17 cellular contexts compared by ENCODE assay signal in genomic region chr2:26557244-26557925, GRCh38.
"Had no signal": no experiment of that assay in that cellular context is flagged by ENCODE, and none has a peak within 500 bp of the region (broad histone marks: within the 10 kb centered on the region; RNA-seq: fewer than 3 reads in every experiment).

No MANE protein-coding gene starts in this region.

- H3K27me3 ChIP-seq: ascending aorta, pancreas had no signal

- ATAC-seq: left lung, mucosa of descending colon, pancreas had no signal

- DNase-seq: activated CD4-positive, alpha-beta T cell treated with anti-CD3 and anti-CD28 coated beads, Interleukin-2, amount 50 U/mL, for 4 hours; activated CD4-positive, CD25-positive, alpha-beta regulatory T cell treated with anti-CD3 and anti-CD28 coated beads, Interleukin-2, amount 50 U/mL, for 72 hours; activated naive CD4-positive, alpha-beta T cell; cerebellar nuclear complex; cortex of kidney; naive B cell; stimulated activated CD8-positive, alpha-beta memory T cell treated with anti-CD3 and anti-CD28 coated beads, Interleukin-4, amount 100 ng/mL, for 48 hours; stimulated activated naive CD4-positive, alpha-beta T cell treated with Interleukin-2 at 50 U/mL for 16 hours; T-helper 2 cell; uterus had no signal

- H3K9me3 ChIP-seq: ascending aorta, left lung, mucosa of descending colon, neutrophil, pancreas, tibial nerve, uterus had no signal

- H3K27ac ChIP-seq: ascending aorta, left lung, neutrophil, pancreas, tibial nerve, uterus, VCaP had no signal

- H3K36me3 ChIP-seq: ascending aorta, left lung, neutrophil, pancreas, tibial nerve, uterus had no signal

- H3K4me3 ChIP-seq: ascending aorta, left lung, mucosa of descending colon, pancreas, tibial nerve, uterus had no signal

- H3K4me1 ChIP-seq: pancreas had no signal
